ENCODE assay signal across 1 cellular context in genomic region chr19:1438035-1438932, GRCh38.
TF ChIP-seq lines count a peak whose summit lies in the region.

RPS15 (plus strand) TSS chr19:1438396; CDS start chr19:1438426, 30 bp downstream.

TF ChIP-seq in HEK293, 187 proteins besides CTCF, POLR2A, EP300 and RAD21 (continued from another document and continues in another):
- peak; percentile 62 for TF ChIP-seq PATZ1 (tag by site-specific recombination; IDR thresholded peaks at IDR 0.05)
- no peak for TF ChIP-seq ZNF132 (tag by site-specific recombination; IDR thresholded peaks at IDR 0.05; ENCODE audit: borderline replicate concordance)
- no peak for TF ChIP-seq OSR2 (tag by site-specific recombination; IDR thresholded peaks at IDR 0.05)
- TF ChIP-seq ZNF24 (tag by site-specific recombination; IDR thresholded peaks at IDR 0.05): peak; percentile 88
- no peak for TF ChIP-seq ZNF133 (tag by site-specific recombination; IDR thresholded peaks at IDR 0.05)
- no peak for TF ChIP-seq RBAK (tag by site-specific recombination; IDR thresholded peaks at IDR 0.05)
- no peak for TF ChIP-seq ZNF223 (tag by site-specific recombination; IDR thresholded peaks at IDR 0.05)
- peak; percentile 87; the same call in 1 of the 2 replicates for TF ChIP-seq ZNF645 (tag by site-specific recombination; IDR thresholded peaks at IDR 0.05)
- TF ChIP-seq HOXC10 (CRISPR knock-in tag; IDR thresholded peaks at IDR 0.05): no peak
- peak; percentile 72 for TF ChIP-seq ZBTB11 (tag by site-specific recombination; conservative IDR thresholded peaks at IDR 0.05; ENCODE audit: low read depth)
- no peak for TF ChIP-seq ZNF548 (tag by site-specific recombination; IDR thresholded peaks at IDR 0.05)
- TF ChIP-seq GLI2 (tag by site-specific recombination; IDR thresholded peaks at IDR 0.05; ENCODE audit: borderline replicate concordance, low read depth): no peak
- peak; percentile 62; the same call in 1 of the 2 replicates for TF ChIP-seq KLF1 (tag by site-specific recombination; IDR thresholded peaks at IDR 0.05)
- TF ChIP-seq ZFP69B (tag by site-specific recombination; IDR thresholded peaks at IDR 0.05): peak; percentile 81; the same call in 1 of the 2 replicates
- no peak for TF ChIP-seq ZBTB49 (tag by site-specific recombination; IDR thresholded peaks at IDR 0.05; ENCODE audit: low read depth)
- TF ChIP-seq ZNF112 (tag by site-specific recombination; IDR thresholded peaks at IDR 0.05): no peak
- TF ChIP-seq ZIC2 (tag by site-specific recombination; IDR thresholded peaks at IDR 0.05): no peak
- TF ChIP-seq TCF7L2 (IDR thresholded peaks at IDR 0.05; ENCODE audit: borderline replicate concordance, low read depth, low read length): no peak
- TF ChIP-seq ZNF239 (tag by site-specific recombination; IDR thresholded peaks at IDR 0.05): peak; percentile 87; the same call in 1 of the 2 replicates
- no peak for TF ChIP-seq ZSCAN23 (tag by site-specific recombination; IDR thresholded peaks at IDR 0.05)
- TF ChIP-seq ZBTB26 (tag by site-specific recombination; optimal IDR thresholded peaks at IDR 0.05): peak; percentile 98
- peak; percentile 58 for TF ChIP-seq ZNF341 (tag by site-specific recombination; IDR thresholded peaks at IDR 0.05; ENCODE audit: low read depth)
- TF ChIP-seq ZNF121 (tag by site-specific recombination; IDR thresholded peaks at IDR 0.05): peak; percentile 45; the same call in 1 of the 2 replicates
- TF ChIP-seq ZNF335 (tag by site-specific recombination; conservative IDR thresholded peaks at IDR 0.05): peak; percentile 44
- TF ChIP-seq ZNF138 (tag by site-specific recombination; IDR thresholded peaks at IDR 0.05; ENCODE audit: borderline replicate concordance): 0 out of 2 replicates have a peak, but pooled peaks have one; percentile 24
- TF ChIP-seq ZFP3 (tag by site-specific recombination; IDR thresholded peaks at IDR 0.05; ENCODE audit: low read depth): no peak
- peak; percentile 76 for TF ChIP-seq ZBTB8A (tag by site-specific recombination; IDR thresholded peaks at IDR 0.05)
- peak; percentile 91 for TF ChIP-seq ZNF324 (tag by site-specific recombination; IDR thresholded peaks at IDR 0.05)
- peak; percentile 25; the same call in 1 of the 2 replicates for TF ChIP-seq ZBTB6 (tag by site-specific recombination; IDR thresholded peaks at IDR 0.05)
- peak; percentile 93 for TF ChIP-seq SP7 (tag by site-specific recombination; IDR thresholded peaks at IDR 0.05)
- no peak for TF ChIP-seq ZNF776 (tag by site-specific recombination; IDR thresholded peaks at IDR 0.05; ENCODE audit: borderline replicate concordance)
- TF ChIP-seq ZNF488 (tag by site-specific recombination; IDR thresholded peaks at IDR 0.05): peak; percentile 46; the same call in 1 of the 2 replicates
- TF ChIP-seq ZFHX2 (tag by site-specific recombination; conservative IDR thresholded peaks at IDR 0.05): peak; percentile 87
- peak; percentile 76 for TF ChIP-seq REST (tag by site-specific recombination; IDR thresholded peaks at IDR 0.05)
- no peak for TF ChIP-seq SETDB1 (IDR thresholded peaks at IDR 0.05; ENCODE audit: insufficient read length, low read length)
- no peak for TF ChIP-seq ZNF624 (tag by site-specific recombination; IDR thresholded peaks at IDR 0.05)
- TF ChIP-seq KLF8 (tag by site-specific recombination; IDR thresholded peaks at IDR 0.05): peak; percentile 85
- TF ChIP-seq GLIS1 (tag by site-specific recombination; IDR thresholded peaks at IDR 0.05): peak; percentile 58
- peak; percentile 51; the same call in 1 of the 2 replicates for TF ChIP-seq ZNF23 (tag by site-specific recombination; IDR thresholded peaks at IDR 0.05; ENCODE audit: borderline replicate concordance)
- no peak for TF ChIP-seq ZNF423 (tag by site-specific recombination; IDR thresholded peaks at IDR 0.05)
- peak; percentile 38; the same call in 1 of the 2 replicates for TF ChIP-seq ZNF654 (tag by site-specific recombination; IDR thresholded peaks at IDR 0.05; ENCODE audit: low read depth)
- no peak for TF ChIP-seq ZNF202 (tag by site-specific recombination; IDR thresholded peaks at IDR 0.05; ENCODE audit: borderline replicate concordance)
- peak; percentile 34; the same call in 1 of the 2 replicates for TF ChIP-seq ZSCAN18 (tag by site-specific recombination; IDR thresholded peaks at IDR 0.05)
- TF ChIP-seq OVOL3 (tag by site-specific recombination; IDR thresholded peaks at IDR 0.05): no peak; the same call in 1 of the 2 replicates
- TF ChIP-seq ZEB2 (tag by site-specific recombination; IDR thresholded peaks at IDR 0.05): peak; percentile 84; the same call in 1 of the 2 replicates
- no peak; the same call in 1 of the 2 replicates for TF ChIP-seq GFI1B (tag by site-specific recombination; IDR thresholded peaks at IDR 0.05)
- TF ChIP-seq ZNF544 (tag by site-specific recombination; IDR thresholded peaks at IDR 0.05): no peak
